In genomic region chr14:105201156-105201927, GRCh38 we compare ENCODE assay signal across 10 cellular contexts. TPM values are rescaled to one million over a fixed set of nuclear protein-coding genes. Genes with fewer than 3 reads are reported as not detected.
DNase-seq lines count a peak whose midpoint lies in the region; TF ChIP-seq lines count a peak whose summit lies in the region.
"Had no signal": no experiment of that assay in that cellular context is flagged by ENCODE, and none has a peak within 500 bp of the region (broad histone marks: within the 10 kb centered on the region; RNA-seq: fewer than 3 reads in every experiment).

No MANE protein-coding gene starts in this region.

- H3K36me3 ChIP-seq in neuronal stem cell (replicated peaks in 1 of 2; ENCODE audit: control insufficient read depth in 2 of 2, insufficient read depth in 2 of 2, low read length in 2 of 2), result no peaks in the 10 kb centered on the region

- no peak overlapping the region for H3K27ac Mint-ChIP-seq in chondrocyte (ENCODE audit: unreplicated experiment)
- no peak overlapping the region for H3K27ac Mint-ChIP-seq in activated T-helper 2 cell treated with anti-CD3 and anti-CD28 coated beads, Interferon-gamma antibody, Interleukin-2, Interleukin-4, amounts not matched to agents 10 μg/mL and 5 μg/mL and 100 μg/mL, durations not matched to agents 14 hours and 24 hours and 36 hours

- no CpG with 5 or more reads among the region's 28 CpGs for WGBS in neuronal stem cell (ENCODE audit: extremely low coverage in 2 of 2, insufficient read length in 2 of 2, insufficient replicate concordance in 1 of 2), 2 donors

- peaks cover 22% of the 10 kb centered on the region for H3K4me1 Mint-ChIP-seq in chondrocyte (ENCODE audit: low read depth)
- peaks cover 6% of the 10 kb centered on the region for H3K4me1 Mint-ChIP-seq in activated T-helper 2 cell treated with anti-CD3 and anti-CD28 coated beads, Interferon-gamma antibody, Interleukin-2, Interleukin-4, amounts not matched to agents 10 μg/mL and 5 μg/mL and 100 μg/mL, durations not matched to agents 14 hours and 24 hours and 36 hours (ENCODE audit: low read depth)

- H4K91ac ChIP-seq in neuronal stem cell (ENCODE audit: low read depth, low read length, poor library complexity), result peak overlapping the region; percentile 64

- H2BK120ac ChIP-seq in neuronal stem cell (ENCODE audit: low read depth, low read length), result no peak overlapping the region

- H3K18ac ChIP-seq in neuronal stem cell (ENCODE audit: low read length), result peak overlapping the region; percentile 24

- H3K27me3 ChIP-seq in neuronal stem cell (ENCODE audit: control insufficient read depth in 3 of 3, insufficient read depth in 3 of 3, low read depth in 1 of 3, low read length in 3 of 3), result peaks cover 0 to 2% (median 0%) of the 10 kb centered on the region in 3 experiments

- H3K9me3 ChIP-seq in neuronal stem cell (replicated peaks in 1 of 2; ENCODE audit: control insufficient read depth in 2 of 2, insufficient read depth in 1 of 2, low read depth in 1 of 2, low read length in 2 of 2), result peaks cover 0 to 2% of the 10 kb centered on the region in 2 donors

- H3K27me3 Mint-ChIP-seq in chondrocyte (ENCODE audit: low read depth), result peaks cover 3% of the 10 kb centered on the region
- peaks cover 12% of the 10 kb centered on the region for H3K27me3 Mint-ChIP-seq in activated T-helper 2 cell treated with anti-CD3 and anti-CD28 coated beads, Interferon-gamma antibody, Interleukin-2, Interleukin-4, amounts not matched to agents 10 μg/mL and 5 μg/mL and 100 μg/mL, durations not matched to agents 14 hours and 24 hours and 36 hours (ENCODE audit: low read depth)

- peak overlapping the region; percentile 70 for H2AFZ ChIP-seq in neuronal stem cell (ENCODE audit: low read length)

- no peaks in the 10 kb centered on the region for H3K36me3 Mint-ChIP-seq in chondrocyte (ENCODE audit: low read depth)
- no peaks in the 10 kb centered on the region for H3K36me3 Mint-ChIP-seq in activated T-helper 2 cell treated with anti-CD3 and anti-CD28 coated beads, Interferon-gamma antibody, Interleukin-2, Interleukin-4, amounts not matched to agents 10 μg/mL and 5 μg/mL and 100 μg/mL, durations not matched to agents 14 hours and 24 hours and 36 hours (ENCODE audit: low read depth)

- peak overlapping the region; percentile 87 for H3K23ac ChIP-seq in neuronal stem cell (ENCODE audit: low read depth, low read length, poor library complexity)

- DNase-seq in NCI-H748 (lab: John Stamatoyannopoulos, UW; ENCODE audit: unreplicated experiment) (peak; percentile 23), NCI-H748 treated with DMSO at 0.1 percent for 48 hours (lab: John Stamatoyannopoulos, UW) (no peak), Kasumi-1 (lab: John Stamatoyannopoulos, UW) (peak; percentile 64 to 70), chondrocyte (ENCODE audit: low spot score) (no peak), neuronal stem cell (ENCODE audit: low spot score) (no peak), NCI-H187 (lab: John Stamatoyannopoulos, UW) (no peak), SHP77 (lab: John Stamatoyannopoulos, UW) (no peak)
- no peak for DNase-seq in activated T-helper 2 cell treated with anti-CD3 and anti-CD28 coated beads, Interferon-gamma antibody, Interleukin-2, Interleukin-4, amounts not matched to agents 10 μg/mL and 5 μg/mL and 100 μg/mL, durations not matched to agents 14 hours and 24 hours and 36 hours (ENCODE audit: low spot score)
- DNase-seq: NCI-H2171 had no signal

- H2BK5ac ChIP-seq in neuronal stem cell (ENCODE audit: low read length), result peak overlapping the region; percentile 61

- H3K9ac ChIP-seq in neuronal stem cell (ENCODE audit: low read depth, low read length, poor library complexity), result peak overlapping the region; percentile 12

- peaks cover 20 to 35% of the 10 kb centered on the region in 2 donors for H3K4me1 ChIP-seq in neuronal stem cell (ENCODE audit: control insufficient read depth in 2 of 2, insufficient read depth in 1 of 2, low read depth in 1 of 2, low read length in 2 of 2)

- H3K14ac ChIP-seq in neuronal stem cell (ENCODE audit: low read length), result peak overlapping the region; percentile 85

- no peak overlapping the region for H3K27ac ChIP-seq in neuronal stem cell (replicated peaks; ENCODE audit: low read length)
- H3K27ac ChIP-seq: SK-N-MC had no signal

- intact Hi-C loops in activated T-helper 2 cell treated with anti-CD3 and anti-CD28 coated beads, Interferon-gamma antibody, Interleukin-2, Interleukin-4, amounts not matched to agents 10 μg/mL and 5 μg/mL and 100 μg/mL, durations not matched to agents 14 hours and 24 hours and 36 hours (cut with micrococcal nuclease), result no loop called here

- peak overlapping the region; percentile 80 for H3K4ac ChIP-seq in neuronal stem cell (ENCODE audit: low read length)

- H3K9me3 Mint-ChIP-seq in chondrocyte (ENCODE audit: low read depth), result no peaks in the 10 kb centered on the region
- H3K9me3 Mint-ChIP-seq in activated T-helper 2 cell treated with anti-CD3 and anti-CD28 coated beads, Interferon-gamma antibody, Interleukin-2, Interleukin-4, amounts not matched to agents 10 μg/mL and 5 μg/mL and 100 μg/mL, durations not matched to agents 14 hours and 24 hours and 36 hours, result no peaks in the 10 kb centered on the region

- H3K79me1 ChIP-seq in neuronal stem cell (ENCODE audit: low read depth, low read length), result peaks cover 3% of the 10 kb centered on the region

- no peak overlapping the region for H3K4me3 ChIP-seq in neuronal stem cell (ENCODE audit: low read length in 2 of 2)
- H3K4me3 ChIP-seq: SK-N-MC had no signal

- no peak overlapping the region for H3K4me2 ChIP-seq in neuronal stem cell (ENCODE audit: insufficient read depth, low read length, poor library complexity, severe bottlenecking)

- peak; percentile 40 for TF ChIP-seq CTCF in chondrocyte (IDR thresholded peaks at IDR 0.05)

- H2BK12ac ChIP-seq in neuronal stem cell (ENCODE audit: low read length), result peak overlapping the region; percentile 75

- H3K4me3 Mint-ChIP-seq in chondrocyte (ENCODE audit: unreplicated experiment), result no peak overlapping the region
- H3K4me3 Mint-ChIP-seq in activated T-helper 2 cell treated with anti-CD3 and anti-CD28 coated beads, Interferon-gamma antibody, Interleukin-2, Interleukin-4, amounts not matched to agents 10 μg/mL and 5 μg/mL and 100 μg/mL, durations not matched to agents 14 hours and 24 hours and 36 hours (ENCODE audit: low read depth), result no peak overlapping the region

- peak overlapping the region; percentile 98 for H2AK5ac ChIP-seq in neuronal stem cell (ENCODE audit: low read depth, low read length)

- H2BK15ac ChIP-seq in neuronal stem cell (ENCODE audit: low read length), result peak overlapping the region; percentile 78

- no peak overlapping the region for H4K8ac ChIP-seq in neuronal stem cell (ENCODE audit: low read depth, low read length)

RNA-seq across cellular contexts. Expression of gene NUDT14, which starts 20.2 kb away (rescaled TPM):
- total RNA-seq in chondrocyte, result 13.7 to 37.4 TPM (median 35.0 TPM) in 3 replicates
- polyA plus RNA-seq in neuronal stem cell (2013, experiment 1 of 2), result 21.6 TPM
- 21.9 TPM for polyA plus RNA-seq in neuronal stem cell (2013, experiment 2 of 2)
- 7.7 and 10.4 TPM in 2 replicates for total RNA-seq in activated T-helper 2 cell treated with anti-CD3 and anti-CD28 coated beads, Interferon-gamma antibody, Interleukin-2, Interleukin-4, amounts not matched to agents 10 μg/mL and 5 μg/mL and 100 μg/mL, durations not matched to agents 14 hours and 24 hours and 36 hours

RNA-seq across cellular contexts. Expression of gene JAG2, which starts 32.8 kb away (rescaled TPM):
- total RNA-seq in chondrocyte, result 8.3 to 18.2 TPM (median 16.8 TPM) in 3 replicates
- polyA plus RNA-seq in neuronal stem cell (2013, experiment 1 of 2), result 5.2 TPM
- polyA plus RNA-seq in neuronal stem cell (2013, experiment 2 of 2), result 4.9 TPM
- total RNA-seq in activated T-helper 2 cell treated with anti-CD3 and anti-CD28 coated beads, Interferon-gamma antibody, Interleukin-2, Interleukin-4, amounts not matched to agents 10 μg/mL and 5 μg/mL and 100 μg/mL, durations not matched to agents 14 hours and 24 hours and 36 hours, result 2.6 and 3.2 TPM in 2 replicates

RNA-seq across cellular contexts. Expression of gene BTBD6, which starts 47.0 kb away (rescaled TPM):
- 52.7 to 54.3 TPM (median 53.1 TPM) in 3 replicates for total RNA-seq in chondrocyte
- polyA plus RNA-seq in neuronal stem cell (2013, experiment 1 of 2), result 10.8 TPM
- polyA plus RNA-seq in neuronal stem cell (2013, experiment 2 of 2), result 10.4 TPM
- total RNA-seq in activated T-helper 2 cell treated with anti-CD3 and anti-CD28 coated beads, Interferon-gamma antibody, Interleukin-2, Interleukin-4, amounts not matched to agents 10 μg/mL and 5 μg/mL and 100 μg/mL, durations not matched to agents 14 hours and 24 hours and 36 hours, result 38.4 and 38.6 TPM in 2 replicates

Comparison
In these comparisons a context has a peak if more than half of its experiments do, and no peak if none do; other contexts are left out.
1. DNase-seq: peak in NCI-H748 (single experiment) and Kasumi-1 (2 of 2); none in NCI-H748 treated with DMSO at 0.1 percent for 48 hours (single experiment), chondrocyte (single experiment), neuronal stem cell (single experiment), NCI-H187 (0 of 2), activated T-helper 2 cell treated with anti-CD3 and anti-CD28 coated beads, Interferon-gamma antibody, Interleukin-2, Interleukin-4, amounts not matched to agents 10 μg/mL and 5 μg/mL and 100 μg/mL, durations not matched to agents 14 hours and 24 hours and 36 hours (single experiment) and SHP77 (0 of 2).